ENCODE assay signal across 1 cellular context in the genomic region with DNA sequence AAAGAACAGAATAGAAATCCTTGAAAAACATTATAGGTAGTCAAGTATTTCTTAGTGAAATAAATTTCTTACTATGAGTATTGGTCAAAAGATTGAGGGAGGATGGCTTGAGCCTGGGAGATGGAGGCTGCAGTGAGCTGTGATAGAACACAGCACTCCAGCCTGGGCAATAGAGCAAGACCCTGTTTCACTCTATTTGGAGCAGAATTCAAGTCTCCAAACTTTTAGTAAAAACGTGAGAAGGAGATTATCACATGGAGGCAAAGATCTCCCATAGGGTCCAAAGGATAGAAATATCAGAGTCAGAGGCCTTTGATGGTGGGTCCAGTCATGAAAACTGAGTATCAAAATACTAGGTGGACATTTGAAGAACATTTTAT.
TF ChIP-seq lines count a peak whose summit lies in the region.

No MANE protein-coding gene starts in this region.

TF ChIP-seq in A549, 52 proteins besides CTCF, POLR2A, EP300 and RAD21:
- TF ChIP-seq CHD4 (IDR thresholded peaks at IDR 0.05; ENCODE audit: borderline replicate concordance): no peak
- no peak for TF ChIP-seq RNF2 (IDR thresholded peaks at IDR 0.05; ENCODE audit: borderline replicate concordance, low read depth)
- TF ChIP-seq CHD2 (IDR thresholded peaks at IDR 0.05; ENCODE audit: low read length, partially characterized antibody): no peak
- TF ChIP-seq, protein P1, sequence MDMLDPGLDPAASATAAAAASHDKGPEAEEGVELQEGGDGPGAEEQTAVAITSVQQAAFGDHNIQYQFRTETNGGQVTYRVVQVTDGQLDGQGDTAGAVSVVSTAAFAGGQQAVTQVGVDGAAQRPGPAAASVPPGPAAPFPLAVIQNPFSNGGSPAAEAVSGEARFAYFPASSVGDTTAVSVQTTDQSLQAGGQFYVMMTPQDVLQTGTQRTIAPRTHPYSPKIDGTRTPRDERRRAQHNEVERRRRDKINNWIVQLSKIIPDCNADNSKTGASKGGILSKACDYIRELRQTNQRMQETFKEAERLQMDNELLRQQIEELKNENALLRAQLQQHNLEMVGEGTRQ (IDR thresholded peaks at IDR 0.05): no peak
